In genomic region chr16:81555660-81556059, GRCh38 we compare ENCODE assay signal across 20 cellular contexts.
A peak's percentile ranks its signal among the peaks of the same experiment; 100 is the strongest.
DNase-seq lines count a peak whose midpoint lies in the region; ATAC-seq and TF ChIP-seq lines count a peak whose summit lies in the region.
"Had no signal": no experiment of that assay in that cellular context is flagged by ENCODE, and none has a peak within 500 bp of the region (broad histone marks: within the 10 kb centered on the region; RNA-seq: fewer than 3 reads in every experiment).

No MANE protein-coding gene starts in this region.

- no peak overlapping the region for H3K9ac ChIP-seq in mesenchymal stem cell (ENCODE audit: low read length)

- H2BK120ac ChIP-seq in mesenchymal stem cell (ENCODE audit: low read depth, low read length): no peak overlapping the region

- ATAC-seq in gastrocnemius medialis (no peak), GM21390 (IDR thresholded peaks at IDR 0.05; ENCODE audit: unreplicated experiment) (no peak)
- ATAC-seq: CD8-positive, alpha-beta T cell had no signal

- H3K4ac ChIP-seq in mesenchymal stem cell (ENCODE audit: low read depth in 1 of 2, low read length in 2 of 2): no peak overlapping the region

- POLR2A ChIA-PET in Caco-2 (lab: Charles Lee): no interaction called here

- H3K27me3 ChIP-seq in Caco-2 (replicated peaks; ENCODE audit: control insufficient read depth, insufficient read depth, low read length): no peaks in the 10 kb centered on the region
- H3K27me3 ChIP-seq in adrenal gland: no peaks in the 10 kb centered on the region
- H3K27me3 ChIP-seq in mesenchymal stem cell (ENCODE audit: control insufficient read depth in 1 of 2, insufficient read depth in 1 of 2, low read length in 2 of 2): no peaks in the 10 kb centered on the region
- no peaks in the 10 kb centered on the region for H3K27me3 ChIP-seq in vagina
- no peaks in the 10 kb centered on the region for H3K27me3 ChIP-seq in gastrocnemius medialis
- H3K27me3 ChIP-seq: MG63 had no signal

- H3K27ac Mint-ChIP-seq in Caco-2 (ENCODE audit: unreplicated experiment) (peak overlapping the region; percentile 1), Calu3 (ENCODE audit: unreplicated experiment) (no peak overlapping the region)

- H4K8ac ChIP-seq in mesenchymal stem cell (ENCODE audit: low read length): no peak overlapping the region

- H3K4me1 ChIP-seq in Caco-2 (peaks cover 46% of the 10 kb centered on the region), adrenal gland (replicated peaks in 1 of 2) (peaks cover 25 to 56% of the 10 kb centered on the region in 2 donors), mesenchymal stem cell (ENCODE audit: control insufficient read depth, insufficient read depth, low read depth, low read length) (peaks cover 19% of the 10 kb centered on the region), vagina (peaks cover 32% of the 10 kb centered on the region), gastrocnemius medialis (no peaks in the 10 kb centered on the region)

- no peak overlapping the region for H3K4me3 Mint-ChIP-seq in Caco-2 (ENCODE audit: unreplicated experiment)
- no peak overlapping the region for H3K4me3 Mint-ChIP-seq in Calu3 (ENCODE audit: low read depth, unreplicated experiment)
- H3K4me3 Mint-ChIP-seq: CD8-positive, alpha-beta T cell had no signal

- H3K79me1 ChIP-seq in mesenchymal stem cell (replicated peaks; ENCODE audit: low read length, poor library complexity, severe bottlenecking): peaks cover 43% of the 10 kb centered on the region

- H3K18ac ChIP-seq in mesenchymal stem cell (ENCODE audit: low read depth in 1 of 2, low read length in 2 of 2): no peak overlapping the region

- no peak overlapping the region for H3K14ac ChIP-seq in mesenchymal stem cell (ENCODE audit: low read length in 2 of 2)

- intact Hi-C loops in Caco-2 (cut with micrococcal nuclease; ENCODE audit: unreplicated experiment): no loop called here
- intact Hi-C loops in adrenal gland (cut with DNase I): no loop called here
- intact Hi-C loops in vagina (cut with DNase I): no loop called here
- intact Hi-C loops in Calu3 (cut with micrococcal nuclease; ENCODE audit: unreplicated experiment): loop anchor here (5.0 kb wide), 1 partner anchor 108 kb away; no protein-coding TSS in a partner anchor
- intact Hi-C loops in gastrocnemius medialis (cut with DNase I; ENCODE audit: low total_unique reads): no loop called here

- in situ Hi-C loops in gastrocnemius medialis (cut with MboI; ENCODE audit: low sequenced_read_pairs in 4 of 4): no loop called here

- H3K9me3 ChIP-seq in Caco-2 (no peaks in the 10 kb centered on the region), adrenal gland (replicated peaks in 1 of 3) (no peaks in the 10 kb centered on the region), mesenchymal stem cell (ENCODE audit: control insufficient read depth, low read length) (no peaks in the 10 kb centered on the region), vagina (no peaks in the 10 kb centered on the region), gastrocnemius medialis (no peaks in the 10 kb centered on the region)
- H3K9me3 ChIP-seq: MG63 had no signal

- no peak overlapping the region for H2AK5ac ChIP-seq in mesenchymal stem cell (ENCODE audit: low read length, severe bottlenecking)

- H3K4me3 ChIP-seq in Caco-2 (ENCODE audit: low read depth, low read length) (no peak overlapping the region), adrenal gland (no peak overlapping the region), mesenchymal stem cell (ENCODE audit: insufficient read depth in 1 of 2, low read depth in 1 of 2, low read length in 2 of 2) (no peak overlapping the region), vagina (no peak overlapping the region), gastrocnemius medialis (no peak overlapping the region)
- H3K4me3 ChIP-seq: MG63 had no signal

- no peak overlapping the region for H2BK12ac ChIP-seq in mesenchymal stem cell (ENCODE audit: low read length in 2 of 2)

- no peak overlapping the region for H2BK15ac ChIP-seq in mesenchymal stem cell (ENCODE audit: low read depth, poor library complexity, severe bottlenecking)

- H2AFZ ChIP-seq in mesenchymal stem cell (ENCODE audit: low read depth, low read length): no peak overlapping the region

- WGBS in adrenal gland, 4 donors: 84 to 100% (median 93%) methylated on average over 1 to 3 of the region's 3 CpGs
- WGBS in mesenchymal stem cell: 93% methylated on average over 1 of the region's 3 CpGs

- TF ChIP-seq CTCF in Caco-2 (IDR thresholded peaks at IDR 0.05; ENCODE audit: insufficient read depth in 1 of 2, low read depth in 1 of 2, low read length in 1 of 2, severe bottlenecking in 1 of 2, unreplicated experiment in 1 of 2) (no peak), adrenal gland (IDR thresholded peaks at IDR 0.05) (no peak), vagina (IDR thresholded peaks at IDR 0.05) (no peak), Calu3 (IDR thresholded peaks at IDR 0.05; ENCODE audit: unreplicated experiment) (no peak), gastrocnemius medialis (IDR thresholded peaks at IDR 0.05 in 4 of 5, conservative IDR thresholded peaks at IDR 0.05 in 1 of 5) (no peak)

- H3K36me3 Mint-ChIP-seq in Caco-2 (ENCODE audit: insufficient read depth, unreplicated experiment) (peaks cover 26% of the 10 kb centered on the region), Calu3 (ENCODE audit: insufficient read depth, unreplicated experiment) (peaks cover 21% of the 10 kb centered on the region)

- no peak for DNase-seq in Caco-2
- DNase-seq in adrenal gland: no peak
- no peak for DNase-seq in mesenchymal stem cell
- DNase-seq in vagina (ENCODE audit: extremely low spot score in 2 of 2): no peak
- DNase-seq in Calu3: no peak
- no peak for DNase-seq in gastrocnemius medialis
- DNase-seq: C1 segment of cervical spinal cord; CD8-positive, alpha-beta T cell; DMS79 treated with DMSO at 0.1 percent for 48 hours; GF-D8; KG1; MG63; NCI-H1105 treated with DMSO at 0.1 percent for 48 hours; NCI-H1930; NCI-H446; NCI-H524 treated with DMSO at 0.1 percent for 48 hours; NCI-H774; RPMI8226; SHP77 treated with DMSO at 0.1 percent for 48 hours had no signal

- H3K36me3 ChIP-seq in Caco-2 (ENCODE audit: control insufficient read depth, insufficient read depth, low read length): peaks cover 5% of the 10 kb centered on the region; the same call in 1 of the 2 replicates
- H3K36me3 ChIP-seq in adrenal gland (replicated peaks in 1 of 2): no peaks in the 10 kb centered on the region
- H3K36me3 ChIP-seq in mesenchymal stem cell (ENCODE audit: control insufficient read depth in 1 of 2, insufficient read depth in 2 of 2, low read depth in 1 of 2, low read length in 2 of 2): no peaks in the 10 kb centered on the region
- no peaks in the 10 kb centered on the region for H3K36me3 ChIP-seq in vagina
- H3K36me3 ChIP-seq in gastrocnemius medialis: no peaks in the 10 kb centered on the region
- H3K36me3 ChIP-seq: MG63 had no signal

- H4K91ac ChIP-seq in mesenchymal stem cell (ENCODE audit: low read length): peak overlapping the region; percentile 16

- TF ChIP-seq POLR2A in adrenal gland (IDR thresholded peaks at IDR 0.05) (no peak), vagina (IDR thresholded peaks at IDR 0.05) (no peak), gastrocnemius medialis (IDR thresholded peaks at IDR 0.05) (no peak)

- no peak overlapping the region for H3K23ac ChIP-seq in mesenchymal stem cell (ENCODE audit: low read length in 2 of 2)

- CTCF ChIA-PET in Caco-2 (lab: Charles Lee): no interaction called here
- CTCF ChIA-PET in Calu3 (lab: Charles Lee): no interaction called here

- BruUV-seq in Caco-2 (replicated peaks; lab: Mats Ljungman, UMichigan) (no TSS peak), Calu3 (replicated peaks; lab: Mats Ljungman, UMichigan) (no TSS peak)

- H3K9me3 Mint-ChIP-seq in Caco-2 (ENCODE audit: unreplicated experiment): no peaks in the 10 kb centered on the region
- no peaks in the 10 kb centered on the region for H3K9me3 Mint-ChIP-seq in Calu3 (ENCODE audit: low read depth, unreplicated experiment)
- H3K9me3 Mint-ChIP-seq: CD8-positive, alpha-beta T cell had no signal

- H3K27me3 Mint-ChIP-seq in Caco-2 (ENCODE audit: insufficient read depth, unreplicated experiment) (no peaks in the 10 kb centered on the region), Calu3 (ENCODE audit: unreplicated experiment) (no peaks in the 10 kb centered on the region)

- H2BK5ac ChIP-seq in mesenchymal stem cell (ENCODE audit: low read depth, low read length, poor library complexity, severe bottlenecking): no peak overlapping the region

- H3K4me2 ChIP-seq in mesenchymal stem cell (ENCODE audit: low read length, poor library complexity, severe bottlenecking): no peak overlapping the region

- H3K4me1 Mint-ChIP-seq in Caco-2 (ENCODE audit: low read depth, unreplicated experiment) (peaks cover 44% of the 10 kb centered on the region), Calu3 (ENCODE audit: low read depth, unreplicated experiment) (peaks cover 81% of the 10 kb centered on the region)

- H3K27ac ChIP-seq in adrenal gland (peak overlapping the region in 3 of 5 donors; percentile 33 to 82 (median 57)), mesenchymal stem cell (ENCODE audit: low read length, poor library complexity, severe bottlenecking) (no peak overlapping the region), vagina (peak overlapping the region; percentile 9), gastrocnemius medialis (no peak overlapping the region)

Comparison
In these comparisons a context has a peak if more than half of its experiments do, and no peak if none do; other contexts are left out.
1. H3K27ac ChIP-seq: peak in adrenal gland (3 of 5) and vagina (single experiment); none in mesenchymal stem cell (single experiment) and gastrocnemius medialis (0 of 4).